Comparison of ENCODE assay signal across 11 cellular contexts in the genomic region with DNA sequence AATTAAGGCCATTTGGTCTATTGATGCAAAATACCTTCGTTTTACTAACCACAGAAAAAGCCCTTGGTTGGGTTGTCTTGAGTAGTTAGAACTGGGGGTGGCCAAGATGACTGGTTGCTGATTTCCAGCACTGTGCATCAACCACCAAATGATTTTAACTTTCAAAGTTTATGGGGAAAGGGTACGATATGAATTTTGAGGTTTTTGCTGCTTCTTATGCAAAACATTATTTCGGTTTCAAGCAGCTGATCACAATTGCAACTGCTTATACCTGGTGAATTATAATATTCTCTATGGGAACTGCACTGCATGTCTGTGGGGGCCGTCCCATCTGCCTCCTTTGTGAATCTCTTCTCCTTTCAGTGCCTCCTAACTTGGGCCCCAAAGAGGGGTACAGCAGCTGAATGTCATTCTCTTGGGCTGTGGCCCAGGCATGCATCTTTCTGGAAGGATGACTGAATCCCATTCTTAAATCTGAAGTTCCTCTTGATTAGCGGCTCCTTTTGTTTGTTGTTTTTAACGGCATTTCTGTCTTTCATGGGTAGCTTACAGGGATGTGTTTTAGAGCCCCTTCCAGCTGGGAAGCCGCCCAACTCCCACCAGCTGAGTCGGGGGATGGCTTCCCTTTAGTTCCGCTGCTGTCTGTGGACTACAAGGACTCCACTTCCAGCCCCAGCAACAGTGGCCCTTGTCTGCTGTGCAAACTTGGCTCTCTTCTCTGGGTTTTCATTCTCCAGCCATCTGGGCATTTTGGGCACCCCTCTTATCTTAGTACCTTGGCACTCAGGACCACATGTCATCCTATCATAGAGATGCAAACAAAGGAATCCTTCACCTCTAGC.
DNase-seq lines count a peak whose midpoint lies in the region; ATAC-seq and TF ChIP-seq lines count a peak whose summit lies in the region.
"Had no signal": no experiment of that assay in that cellular context is flagged by ENCODE, and none has a peak within 500 bp of the region (broad histone marks: within the 10 kb centered on the region; RNA-seq: fewer than 3 reads in every experiment).

No MANE protein-coding gene starts in this region.

- no peaks in the 10 kb centered on the region for H3K9me3 Mint-ChIP-seq in natural killer cell

- ATAC-seq in HG02571 (IDR thresholded peaks at IDR 0.05; ENCODE audit: unreplicated experiment): peak; percentile 93
- ATAC-seq in natural killer cell: no peak
- ATAC-seq: A549 had no signal

- peaks cover 45% of the 10 kb centered on the region for H3K4me1 ChIP-seq in KMS-11 (ENCODE audit: low read depth, poor library complexity, severe bottlenecking)
- H3K4me1 ChIP-seq: A549 had no signal

- H3K79me2 ChIP-seq in KMS-11 (ENCODE audit: insufficient read depth, low read depth): no peaks in the 10 kb centered on the region

- H3K4me1 Mint-ChIP-seq in natural killer cell: peaks cover 4 to 14% of the 10 kb centered on the region in 2 donors

- no peaks in the 10 kb centered on the region for H4K20me1 ChIP-seq in KMS-11 (ENCODE audit: insufficient read depth)

- TF ChIP-seq CTCF in KMS-11 (conservative IDR thresholded peaks at IDR 0.05; ENCODE audit: low read depth, low read length) (no peak), natural killer cell (IDR thresholded peaks at IDR 0.05) (no peak)

- no peaks in the 10 kb centered on the region for H3K36me3 Mint-ChIP-seq in natural killer cell

- no peak overlapping the region for H3K4me3 Mint-ChIP-seq in natural killer cell

- H3K36me3 ChIP-seq in KMS-11 (ENCODE audit: insufficient read depth) (no peaks in the 10 kb centered on the region), MG63 (no peaks in the 10 kb centered on the region)
- H3K36me3 ChIP-seq: SJSA1 had no signal

- peak overlapping the region; percentile 5; the same call in 1 of the 2 replicates for H3K27ac ChIP-seq in KMS-11
- H3K27ac ChIP-seq: HL-60, SJSA1 had no signal

- H2AFZ ChIP-seq in KMS-11 (ENCODE audit: low read depth): 0 out of 2 replicates have a peak overlapping the region, but pooled peaks have one; percentile 19

- no peaks in the 10 kb centered on the region for H3K9me3 ChIP-seq in MG63
- H3K9me3 ChIP-seq: A549, SJSA1 had no signal

- intact Hi-C loops in natural killer cell (cut with micrococcal nuclease): no loop called here

- peak overlapping the region; percentile 53 for H3K4me2 ChIP-seq in KMS-11
- H3K4me2 ChIP-seq: A549 had no signal

- no peaks in the 10 kb centered on the region for H3K27me3 ChIP-seq in KMS-11 (ENCODE audit: insufficient read depth, low read depth)
- no peaks in the 10 kb centered on the region for H3K27me3 ChIP-seq in MG63
- H3K27me3 ChIP-seq: SJSA1 had no signal

- H3K4me3 ChIP-seq in KMS-11 (IDR thresholded peaks at IDR 0.05; ENCODE audit: insufficient read depth, low read depth, low read length) (no peak overlapping the region), MG63 (no peak overlapping the region)
- H3K4me3 ChIP-seq: A549, SJSA1 had no signal

- H3K27ac Mint-ChIP-seq in natural killer cell: no peak overlapping the region

- DNase-seq in activated CD4-positive, alpha-beta T cell treated with anti-CD3 and anti-CD28 coated beads for 24 hours (ENCODE audit: low read depth in 2 of 2): peak; percentile 17 to 22
- no peak for DNase-seq in activated CD4-positive, alpha-beta T cell treated with anti-CD3 and anti-CD28 coated beads, Interleukin-2, amount 50 U/mL, for 1 hour
- peak; percentile 16 to 20 for DNase-seq in stimulated activated CD4-positive, alpha-beta T cell treated with anti-CD3 and anti-CD28 coated beads, Interleukin-2, amount 100 ng/mL, for 48 hours
- DNase-seq in natural killer cell (no peak), MG63 (no peak), NCI-H2171 (lab: John Stamatoyannopoulos, UW) (no peak)

- peaks cover 0 to 3% of the 10 kb centered on the region in 2 donors for H3K27me3 Mint-ChIP-seq in natural killer cell (ENCODE audit: low read depth in 2 of 2)

- no peak overlapping the region for H3K9ac ChIP-seq in KMS-11

Comparison
In these comparisons a context has a peak if more than half of its experiments do, and no peak if none do; other contexts are left out.
1. DNase-seq: peak in activated CD4-positive, alpha-beta T cell treated with anti-CD3 and anti-CD28 coated beads for 24 hours (2 of 2) and stimulated activated CD4-positive, alpha-beta T cell treated with anti-CD3 and anti-CD28 coated beads, Interleukin-2, amount 100 ng/mL, for 48 hours (2 of 2); none in activated CD4-positive, alpha-beta T cell treated with anti-CD3 and anti-CD28 coated beads, Interleukin-2, amount 50 U/mL, for 1 hour (single experiment), natural killer cell (single experiment), MG63 (single experiment) and NCI-H2171 (single experiment).